In the genomic region with DNA sequence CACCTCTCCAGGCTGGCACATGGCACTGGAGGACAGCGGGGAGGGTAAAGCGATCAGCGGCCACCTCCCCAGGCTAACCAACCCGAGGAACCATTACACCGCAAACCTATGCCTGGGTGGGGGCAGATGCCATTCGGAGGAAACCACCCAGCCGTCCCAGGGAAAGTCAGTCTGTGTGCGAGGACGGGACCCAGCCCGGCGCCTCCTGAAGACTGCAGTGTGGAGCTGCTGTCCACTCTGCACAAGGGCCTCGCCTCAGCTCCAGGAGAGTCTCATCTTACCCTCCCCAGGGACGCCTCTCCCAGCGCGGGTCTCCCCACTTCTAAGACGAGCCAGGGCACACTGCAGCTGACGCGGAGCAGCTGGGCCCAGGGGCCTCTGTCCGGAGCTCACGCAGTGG, we compare ENCODE assay signal across 16 cellular contexts. TPM values are rescaled to one million over a fixed set of nuclear protein-coding genes. Genes with fewer than 3 reads are reported as not detected.
DNase-seq lines count a peak whose midpoint lies in the region; ATAC-seq and TF ChIP-seq lines count a peak whose summit lies in the region.
"Had no signal": no experiment of that assay in that cellular context is flagged by ENCODE, and none has a peak within 500 bp of the region (broad histone marks: within the 10 kb centered on the region; RNA-seq: fewer than 3 reads in every experiment).

No MANE protein-coding gene starts in this region.

- TF ChIP-seq CTCF in glutamatergic neuron (IDR thresholded peaks at IDR 0.05; ENCODE audit: partially characterized antibody, unreplicated experiment) (no peak), brain microvascular endothelial cell (IDR thresholded peaks at IDR 0.05; ENCODE audit: low read depth, low read length, missing control alignments) (no peak)

- H3K36me3 ChIP-seq in brain microvascular endothelial cell (replicated peaks), result peaks cover 5% of the 10 kb centered on the region

- ATAC-seq in T-helper 17 cell, result no peak
- ATAC-seq in stimulated activated memory B cell treated with anti-CD40 and anti-IgM and Interleukin-4, amounts not matched to agents 10 μg/mL and 1 μg/mL and 100 μg/mL, for 72 hours, result no peak
- ATAC-seq in HG03159 (IDR thresholded peaks at IDR 0.05; ENCODE audit: unreplicated experiment), result no peak

- H3K27ac Mint-ChIP-seq in activated naive CD4-positive, alpha-beta T cell treated with anti-CD3 and anti-CD28 coated beads for 36 hours, result peak overlapping the region; percentile 71
- H3K27ac Mint-ChIP-seq in T-helper 17 cell (peak overlapping the region; percentile 94), glutamatergic neuron (ENCODE audit: unreplicated experiment) (peak overlapping the region; percentile 66)
- peak overlapping the region; percentile 95 for H3K27ac Mint-ChIP-seq in stimulated activated memory B cell treated with anti-CD40 and anti-IgM and Interleukin-4, amounts not matched to agents 10 μg/mL and 1 μg/mL and 100 μg/mL, for 72 hours

- H3K9me3 ChIP-seq in T-helper 17 cell (ENCODE audit: control insufficient read depth, low read length, poor library complexity, severe bottlenecking), result no peaks in the 10 kb centered on the region
- H3K9me3 ChIP-seq: colonic mucosa, tibial nerve had no signal

- no peak overlapping the region for H3K4me3 Mint-ChIP-seq in activated naive CD4-positive, alpha-beta T cell treated with anti-CD3 and anti-CD28 coated beads for 36 hours
- H3K4me3 Mint-ChIP-seq in T-helper 17 cell (peak overlapping the region; percentile 91), glutamatergic neuron (ENCODE audit: unreplicated experiment) (peak overlapping the region; percentile 46)
- H3K4me3 Mint-ChIP-seq in stimulated activated memory B cell treated with anti-CD40 and anti-IgM and Interleukin-4, amounts not matched to agents 10 μg/mL and 1 μg/mL and 100 μg/mL, for 72 hours, result no peak overlapping the region

- H3K27ac ChIP-seq in brain microvascular endothelial cell, result no peak overlapping the region
- H3K27ac ChIP-seq: colonic mucosa, SK-N-MC had no signal

- intact Hi-C loops in activated naive CD4-positive, alpha-beta T cell treated with anti-CD3 and anti-CD28 coated beads for 36 hours (cut with micrococcal nuclease), result no loop called here

- no peaks in the 10 kb centered on the region for H3K9me3 Mint-ChIP-seq in activated naive CD4-positive, alpha-beta T cell treated with anti-CD3 and anti-CD28 coated beads for 36 hours
- peaks cover 2% of the 10 kb centered on the region for H3K9me3 Mint-ChIP-seq in glutamatergic neuron (ENCODE audit: unreplicated experiment)
- H3K9me3 Mint-ChIP-seq in stimulated activated memory B cell treated with anti-CD40 and anti-IgM and Interleukin-4, amounts not matched to agents 10 μg/mL and 1 μg/mL and 100 μg/mL, for 72 hours, result no peaks in the 10 kb centered on the region

- no peaks in the 10 kb centered on the region for H3K27me3 ChIP-seq in brain microvascular endothelial cell (replicated peaks)
- H3K27me3 ChIP-seq: colonic mucosa, tibial nerve had no signal

- peaks cover 40% of the 10 kb centered on the region for H3K4me1 Mint-ChIP-seq in activated naive CD4-positive, alpha-beta T cell treated with anti-CD3 and anti-CD28 coated beads for 36 hours (ENCODE audit: low read depth)
- H3K4me1 Mint-ChIP-seq in T-helper 17 cell, result peaks cover 50% of the 10 kb centered on the region
- peaks cover 21% of the 10 kb centered on the region for H3K4me1 Mint-ChIP-seq in glutamatergic neuron (ENCODE audit: low read depth, unreplicated experiment)
- peaks cover 52% of the 10 kb centered on the region for H3K4me1 Mint-ChIP-seq in stimulated activated memory B cell treated with anti-CD40 and anti-IgM and Interleukin-4, amounts not matched to agents 10 μg/mL and 1 μg/mL and 100 μg/mL, for 72 hours

- no peaks in the 10 kb centered on the region for H3K27me3 Mint-ChIP-seq in activated naive CD4-positive, alpha-beta T cell treated with anti-CD3 and anti-CD28 coated beads for 36 hours (ENCODE audit: low read depth)
- H3K27me3 Mint-ChIP-seq in T-helper 17 cell (no peaks in the 10 kb centered on the region), glutamatergic neuron (ENCODE audit: unreplicated experiment) (peaks cover 10% of the 10 kb centered on the region)
- H3K27me3 Mint-ChIP-seq in stimulated activated memory B cell treated with anti-CD40 and anti-IgM and Interleukin-4, amounts not matched to agents 10 μg/mL and 1 μg/mL and 100 μg/mL, for 72 hours, result no peaks in the 10 kb centered on the region

- H3K4me3 ChIP-seq in brain microvascular endothelial cell (ENCODE audit: low read depth, low read length), result no peak overlapping the region
- H3K4me3 ChIP-seq: colonic mucosa, SK-N-MC, tibial nerve had no signal

- in situ Hi-C loops in brain microvascular endothelial cell (cut with HindIII; ENCODE audit: low pct_ligation_motif_present, low sequenced_read_pairs), result no loop called here

- CTCF ChIA-PET in activated naive CD4-positive, alpha-beta T cell treated with anti-CD3 and anti-CD28 coated beads for 36 hours (lab: Charles Lee), result interaction anchor here (3.1 kb wide), 1 partner anchor 197 kb away, joined by 15 read pairs; no protein-coding TSS in a partner anchor

- peaks cover 4% of the 10 kb centered on the region for H3K36me3 Mint-ChIP-seq in activated naive CD4-positive, alpha-beta T cell treated with anti-CD3 and anti-CD28 coated beads for 36 hours (ENCODE audit: low read depth)
- H3K36me3 Mint-ChIP-seq in T-helper 17 cell (ENCODE audit: low read depth) (no peaks in the 10 kb centered on the region), glutamatergic neuron (ENCODE audit: unreplicated experiment) (no peaks in the 10 kb centered on the region)
- H3K36me3 Mint-ChIP-seq in stimulated activated memory B cell treated with anti-CD40 and anti-IgM and Interleukin-4, amounts not matched to agents 10 μg/mL and 1 μg/mL and 100 μg/mL, for 72 hours, result peaks cover 37% of the 10 kb centered on the region

- no peak for DNase-seq in activated naive CD4-positive, alpha-beta T cell treated with anti-CD3 and anti-CD28 coated beads for 36 hours
- no peak for DNase-seq in activated naive CD4-positive, alpha-beta T cell treated with Interleukin-2 at 50 U/mL for 16 hours
- DNase-seq in T-helper 17 cell (no peak), glutamatergic neuron (peak; percentile 45), brain microvascular endothelial cell (no peak), iPS-NIHi7 (ENCODE audit: extremely low spot score) (no peak)
- DNase-seq: anterior cingulate cortex, colonic mucosa, DMS 273 treated with DMSO at 0.1 percent for 48 hours, islet precursor cell, NCI-H524, OCI-M1 had no signal

RNA-seq across cellular contexts. Expression of a gene that starts 8.0 kb away (rescaled TPM):
- 10 to 100 TPM; 29.1 to 31.9 TPM for total RNA-seq in activated naive CD4-positive, alpha-beta T cell treated with anti-CD3 and anti-CD28 coated beads for 36 hours
- total RNA-seq in T-helper 17 cell, result 10 to 100 TPM; 59.4 to 98.4 TPM
- 92.4 TPM for total RNA-seq in glutamatergic neuron (ENCODE audit: unreplicated experiment)

RNA-seq across cellular contexts. Expression of a gene that starts 48.0 kb away (rescaled TPM):
- 10 to 100 TPM; 75.7 to 77.0 TPM for total RNA-seq in activated naive CD4-positive, alpha-beta T cell treated with anti-CD3 and anti-CD28 coated beads for 36 hours
- total RNA-seq in T-helper 17 cell (10 to 100 TPM; 30.6 to 37.0 TPM), glutamatergic neuron (ENCODE audit: unreplicated experiment) (31.5 TPM)

RNA-seq across cellular contexts. Expression of a gene that starts 48.3 kb away (rescaled TPM):
- 10 to 100 TPM; 21.7 to 25.9 TPM for total RNA-seq in activated naive CD4-positive, alpha-beta T cell treated with anti-CD3 and anti-CD28 coated beads for 36 hours
- total RNA-seq in T-helper 17 cell, result 10 to 100 TPM; 84.1 to 90.9 TPM
- 85.7 TPM for total RNA-seq in glutamatergic neuron (ENCODE audit: unreplicated experiment)

Comparison
In these comparisons a context has a peak if more than half of its experiments do, and no peak if none do; other contexts are left out.
1. H3K4me3 Mint-ChIP-seq: peak in T-helper 17 cell (single experiment) and glutamatergic neuron (single experiment); none in activated naive CD4-positive, alpha-beta T cell treated with anti-CD3 and anti-CD28 coated beads for 36 hours (single experiment) and stimulated activated memory B cell treated with anti-CD40 and anti-IgM and Interleukin-4, amounts not matched to agents 10 μg/mL and 1 μg/mL and 100 μg/mL, for 72 hours (single experiment).
2. Peak in every context shown above with its lines, with median percentiles within 50 percentile points of each other: H3K27ac Mint-ChIP-seq.